ENCODE assay signal across 16 cellular contexts in genomic region chr1:232579461-232579860, GRCh38. TPM values are rescaled to one million over a fixed set of nuclear protein-coding genes. Genes with fewer than 3 reads are reported as not detected.
DNase-seq lines count a peak whose midpoint lies in the region; ATAC-seq and TF ChIP-seq lines count a peak whose summit lies in the region.
"Had no signal": no experiment of that assay in that cellular context is flagged by ENCODE, and none has a peak within 500 bp of the region (broad histone marks: within the 10 kb centered on the region; RNA-seq: fewer than 3 reads in every experiment).

No MANE protein-coding gene starts in this region.

- H3K4me2 ChIP-seq in BLaER1 treated with 17β-estradiol and CSF1 and Interleukin-3, amounts not matched to agents 10 nM and 100 nM, result peak overlapping the region; percentile 51 to 91 (median 79)

- H3K27me3 ChIP-seq in BLaER1 treated with 17β-estradiol and CSF1 and Interleukin-3, amounts not matched to agents 10 nM and 100 nM, result no peaks in the 10 kb centered on the region
- H3K27me3 ChIP-seq in CD8-positive, alpha-beta T cell (ENCODE audit: insufficient read depth, low read length), result no peaks in the 10 kb centered on the region
- H3K27me3 ChIP-seq: right lobe of liver, SJCRH30, suprapubic skin had no signal

- no peak for DNase-seq in CD8-positive, alpha-beta T cell
- DNase-seq in activated CD8-positive, alpha-beta T cell treated with anti-CD3 and anti-CD28 coated beads for 36 hours, result no peak
- DNase-seq in natural killer cell, result no peak
- DNase-seq in EL, result no peak
- DNase-seq in stimulated activated naive CD4-positive, alpha-beta T cell treated with Interleukin-2 at 50 U/mL for 16 hours (lab: John Stamatoyannopoulos, UW), result no peak
- no peak for DNase-seq in midbrain (lab: John Stamatoyannopoulos, UW)
- DNase-seq: activated gamma-delta T cell treated with Interleukin-2 at 50 U/mL for 16 hours, cerebellar nuclear complex, COR-L47, HFFc6, NCI-H1417 treated with DMSO at 0.1 percent for 48 hours, right lobe of liver, SJCRH30 had no signal

- peaks cover 34% of the 10 kb centered on the region for H3K4me1 Mint-ChIP-seq in CD8-positive, alpha-beta T cell (ENCODE audit: low read depth)
- H3K4me1 Mint-ChIP-seq in activated CD8-positive, alpha-beta T cell treated with anti-CD3 and anti-CD28 coated beads for 36 hours (ENCODE audit: low read depth), result peaks cover 30% of the 10 kb centered on the region
- peaks cover 31 to 44% of the 10 kb centered on the region in 2 donors for H3K4me1 Mint-ChIP-seq in natural killer cell

- H3K4me3 Mint-ChIP-seq in CD8-positive, alpha-beta T cell, result peak overlapping the region; percentile 50
- H3K4me3 Mint-ChIP-seq in activated CD8-positive, alpha-beta T cell treated with anti-CD3 and anti-CD28 coated beads for 36 hours, result peak overlapping the region; percentile 2
- peak overlapping the region; percentile 78 for H3K4me3 Mint-ChIP-seq in natural killer cell
- H3K4me3 Mint-ChIP-seq: HFFc6, WTC11 had no signal

- peak overlapping the region in 2 of 10 experiments; percentile 6 to 8; a peak in 2 of 20 replicates for H3K4me3 ChIP-seq in BLaER1 treated with 17β-estradiol and CSF1 and Interleukin-3, amounts not matched to agents 10 nM and 100 nM
- H3K4me3 ChIP-seq in CD8-positive, alpha-beta T cell (ENCODE audit: low read depth, low read length), result no peak overlapping the region
- H3K4me3 ChIP-seq: right lobe of liver, SJCRH30, suprapubic skin had no signal

- ATAC-seq in CD8-positive, alpha-beta T cell, result no peak
- no peak for ATAC-seq in activated CD8-positive, alpha-beta T cell treated with anti-CD3 and anti-CD28 coated beads for 36 hours
- no peak for ATAC-seq in natural killer cell

- H3K36me3 ChIP-seq in BLaER1 treated with 17β-estradiol and CSF1 and Interleukin-3, amounts not matched to agents 10 nM and 100 nM, result 0 out of 22 replicates have a peak, but pooled peaks cover 0 to 5% (median 0%) of the 10 kb centered on the region in 11 experiments
- H3K36me3 ChIP-seq in CD8-positive, alpha-beta T cell (ENCODE audit: insufficient read depth, low read length), result no peaks in the 10 kb centered on the region
- H3K36me3 ChIP-seq: right lobe of liver, SJCRH30, suprapubic skin had no signal

- no peaks in the 10 kb centered on the region for H3K9me3 Mint-ChIP-seq in CD8-positive, alpha-beta T cell
- H3K9me3 Mint-ChIP-seq in activated CD8-positive, alpha-beta T cell treated with anti-CD3 and anti-CD28 coated beads for 36 hours, result no peaks in the 10 kb centered on the region
- no peaks in the 10 kb centered on the region for H3K9me3 Mint-ChIP-seq in natural killer cell
- H3K9me3 Mint-ChIP-seq: WTC11 had no signal

- CTCF ChIA-PET in CD8-positive, alpha-beta T cell (lab: Charles Lee), result interaction anchor here (1.0 to 1.6 kb wide), 2 partner anchors 11 to 48 kb away, joined by 3 to 6 read pairs; no protein-coding TSS in a partner anchor
- CTCF ChIA-PET in activated CD8-positive, alpha-beta T cell treated with anti-CD3 and anti-CD28 coated beads for 36 hours (lab: Charles Lee), result interaction anchor here (1.0 to 1.1 kb wide), 2 partner anchors 19 to 48 kb away, joined by 3 to 4 read pairs; no protein-coding TSS in a partner anchor

- intact Hi-C loops in CD8-positive, alpha-beta T cell (cut with DNase I, micrococcal nuclease), result no loop called here
- intact Hi-C loops in activated CD8-positive, alpha-beta T cell treated with anti-CD3 and anti-CD28 coated beads for 36 hours (cut with micrococcal nuclease), result no loop called here
- intact Hi-C loops in natural killer cell (cut with micrococcal nuclease), result no loop called here

- peak overlapping the region; percentile 52 to 72 (median 63); a peak in 20 of 22 replicates for H3K9ac ChIP-seq in BLaER1 treated with 17β-estradiol and CSF1 and Interleukin-3, amounts not matched to agents 10 nM and 100 nM

- H3K9me3 ChIP-seq in BLaER1 treated with 17β-estradiol and CSF1 and Interleukin-3, amounts not matched to agents 10 nM and 100 nM (replicated peaks in 1 of 11), result peaks cover 0 to 38% (median 25%) of the 10 kb centered on the region in 11 experiments; a peak in 16 of 22 replicates
- no peaks in the 10 kb centered on the region for H3K9me3 ChIP-seq in CD8-positive, alpha-beta T cell (ENCODE audit: low read length)
- H3K9me3 ChIP-seq: right lobe of liver, SJCRH30, suprapubic skin had no signal

- peak overlapping the region; percentile 53 to 84 (median 78) for H3K27ac ChIP-seq in BLaER1 treated with 17β-estradiol and CSF1 and Interleukin-3, amounts not matched to agents 10 nM and 100 nM
- no peak overlapping the region for H3K27ac ChIP-seq in CD8-positive, alpha-beta T cell (ENCODE audit: low read depth, low read length)
- H3K27ac ChIP-seq: SJCRH30 had no signal

- POLR2A ChIA-PET in CD8-positive, alpha-beta T cell (lab: Charles Lee), result no interaction called here
- POLR2A ChIA-PET in activated CD8-positive, alpha-beta T cell treated with anti-CD3 and anti-CD28 coated beads for 36 hours (lab: Charles Lee), result no interaction called here

- H4K20me1 ChIP-seq in BLaER1 treated with 17β-estradiol and CSF1 and Interleukin-3, amounts not matched to agents 10 nM and 100 nM, result no peaks in the 10 kb centered on the region

- H3K27ac Mint-ChIP-seq in CD8-positive, alpha-beta T cell, result peak overlapping the region; percentile 78
- peak overlapping the region; percentile 60 for H3K27ac Mint-ChIP-seq in activated CD8-positive, alpha-beta T cell treated with anti-CD3 and anti-CD28 coated beads for 36 hours
- peak overlapping the region; percentile 16 to 30 for H3K27ac Mint-ChIP-seq in natural killer cell
- H3K27ac Mint-ChIP-seq: HFFc6, WTC11 had no signal

- H3K4me1 ChIP-seq in BLaER1 treated with 17β-estradiol and CSF1 and Interleukin-3, amounts not matched to agents 10 nM and 100 nM, result peaks cover 32 to 58% (median 48%) of the 10 kb centered on the region in 10 experiments
- H3K4me1 ChIP-seq in CD8-positive, alpha-beta T cell (ENCODE audit: insufficient read depth, low read length), result peaks cover 24% of the 10 kb centered on the region
- H3K4me1 ChIP-seq: right lobe of liver, SJCRH30 had no signal

- H3K36me3 Mint-ChIP-seq in CD8-positive, alpha-beta T cell, result no peaks in the 10 kb centered on the region
- H3K36me3 Mint-ChIP-seq in activated CD8-positive, alpha-beta T cell treated with anti-CD3 and anti-CD28 coated beads for 36 hours (ENCODE audit: low read depth), result no peaks in the 10 kb centered on the region
- no peaks in the 10 kb centered on the region for H3K36me3 Mint-ChIP-seq in natural killer cell
- H3K36me3 Mint-ChIP-seq: WTC11 had no signal

- H3K27me3 Mint-ChIP-seq in CD8-positive, alpha-beta T cell (ENCODE audit: low read depth), result no peaks in the 10 kb centered on the region
- H3K27me3 Mint-ChIP-seq in activated CD8-positive, alpha-beta T cell treated with anti-CD3 and anti-CD28 coated beads for 36 hours, result no peaks in the 10 kb centered on the region
- peaks cover 0 to 12% of the 10 kb centered on the region in 2 donors for H3K27me3 Mint-ChIP-seq in natural killer cell (ENCODE audit: low read depth in 2 of 2)

- TF ChIP-seq CTCF in CD8-positive, alpha-beta T cell (IDR thresholded peaks at IDR 0.05), result no peak
- TF ChIP-seq CTCF in activated CD8-positive, alpha-beta T cell treated with anti-CD3 and anti-CD28 coated beads for 36 hours (IDR thresholded peaks at IDR 0.05), result no peak
- no peak for TF ChIP-seq CTCF in natural killer cell (IDR thresholded peaks at IDR 0.05)

RNA-seq across cellular contexts. Expression of gene SIPA1L2, which starts 50.5 kb away (rescaled TPM):
- total RNA-seq in CD8-positive, alpha-beta T cell, result 1 to 10 TPM; 2.1 to 2.2 TPM
- 1 to 10 TPM; 1.7 TPM for total RNA-seq in activated CD8-positive, alpha-beta T cell treated with anti-CD3 and anti-CD28 coated beads for 36 hours
- total RNA-seq in natural killer cell, result 1 to 10 TPM; 1.5 to 2.3 (median 1.6) TPM

Comparison
In these comparisons a context has a peak if more than half of its experiments do, and no peak if none do; other contexts are left out.
1. H3K27ac Mint-ChIP-seq: peak in every context shown above with its lines; median percentile 78 in CD8-positive, alpha-beta T cell; 60 in activated CD8-positive, alpha-beta T cell treated with anti-CD3 and anti-CD28 coated beads for 36 hours; 23 in natural killer cell.
2. H3K4me3 Mint-ChIP-seq: peak in every context shown above with its lines; median percentile 78 in natural killer cell; 50 in CD8-positive, alpha-beta T cell; 2 in activated CD8-positive, alpha-beta T cell treated with anti-CD3 and anti-CD28 coated beads for 36 hours.